8 cellular contexts compared by ENCODE assay signal in the genomic region with DNA sequence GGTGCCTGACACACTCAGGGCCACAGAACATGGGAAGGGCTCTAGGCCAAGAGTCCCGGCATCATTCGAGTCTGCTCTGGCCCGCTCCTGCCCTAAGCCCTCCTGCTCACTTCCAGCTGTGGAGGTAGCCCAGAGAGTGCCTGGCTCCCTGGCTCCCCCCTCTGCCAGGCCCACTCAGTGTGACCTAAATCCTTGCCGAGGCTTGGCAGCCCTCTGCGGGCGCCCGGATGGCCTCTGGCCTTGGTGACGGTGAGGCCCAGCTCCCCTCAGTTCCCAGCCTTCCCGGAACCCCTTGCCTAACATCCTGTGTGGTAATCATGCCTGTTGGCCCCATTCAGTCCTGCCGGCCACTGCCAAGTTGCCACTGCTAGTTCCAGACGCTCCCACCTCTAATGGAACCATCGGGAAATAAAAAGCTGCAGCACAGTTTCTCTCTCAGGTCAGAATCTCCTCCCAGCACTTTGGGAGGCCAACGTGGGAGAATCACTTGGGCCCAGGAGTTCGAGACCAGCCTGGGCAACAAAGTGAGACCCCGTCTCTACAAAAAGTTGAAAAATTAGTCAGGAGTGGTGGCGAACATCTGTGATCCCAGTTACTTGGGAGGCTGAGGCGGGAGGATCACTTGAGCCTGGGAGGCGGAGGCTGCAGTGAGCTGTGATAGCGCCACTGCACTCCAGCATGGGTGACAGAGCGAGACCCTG. TPM values are rescaled to one million over a fixed set of nuclear protein-coding genes. Genes with fewer than 3 reads are reported as not detected.
A peak's percentile ranks its signal among the peaks of the same experiment; 100 is the strongest.
DNase-seq lines count a peak whose midpoint lies in the region; ATAC-seq and TF ChIP-seq lines count a peak whose summit lies in the region.

No MANE protein-coding gene starts in this region.

- ATAC-seq in right lobe of liver (peak; percentile 73 to 85 (median 78)), HG02884 (IDR thresholded peaks at IDR 0.05; ENCODE audit: unreplicated experiment) (no peak)
- ATAC-seq in stimulated activated memory B cell treated with anti-CD40 and anti-IgM and Interleukin-4, amounts not matched to agents 10 μg/mL and 1 μg/mL and 100 μg/mL, for 72 hours, result no peak

- no peaks in the 10 kb centered on the region for H3K79me2 ChIP-seq in MM.1S (ENCODE audit: low read length)

- no peak overlapping the region for H2AFZ ChIP-seq in MM.1S (ENCODE audit: low read length)

- H3K9ac ChIP-seq in MM.1S (ENCODE audit: low read length), result no peak overlapping the region

- 10% methylated on average over 11 of the region's 20 CpGs for WGBS in right lobe of liver (ENCODE audit: insufficient coverage, low coverage, low lambda C conversion rate, missing lambda C conversion rate)

- H3K4me3 ChIP-seq in right lobe of liver, result peak overlapping the region; percentile 26 to 54 (median 51)
- H3K4me3 ChIP-seq in MM.1S (ENCODE audit: low read length), result no peak overlapping the region

- peak; percentile 86 for TF ChIP-seq POLR2A in right lobe of liver (IDR thresholded peaks at IDR 0.05)

- H3K27ac Mint-ChIP-seq in IgD-negative memory B cell (peak overlapping the region in 2 of 3 donors; percentile 54 to 93), MCF 10A (ENCODE audit: low read depth, unreplicated experiment) (no peak overlapping the region)
- no peak overlapping the region for H3K27ac Mint-ChIP-seq in stimulated activated memory B cell treated with anti-CD40 and anti-IgM and Interleukin-4, amounts not matched to agents 10 μg/mL and 1 μg/mL and 100 μg/mL, for 72 hours

- H3K9me2 ChIP-seq in MM.1S (replicated peaks; ENCODE audit: insufficient read depth, low read length), result no peaks in the 10 kb centered on the region

- H3K9me3 ChIP-seq in right lobe of liver (no peaks in the 10 kb centered on the region), MM.1S (replicated peaks; ENCODE audit: insufficient read depth, low read length) (no peaks in the 10 kb centered on the region)

- H3K4me3 Mint-ChIP-seq in IgD-negative memory B cell, result peak overlapping the region in 3 of 4 donors; percentile 60 to 88 (median 81)
- peak overlapping the region; percentile 79 for H3K4me3 Mint-ChIP-seq in MCF 10A (ENCODE audit: unreplicated experiment)
- H3K4me3 Mint-ChIP-seq in stimulated activated memory B cell treated with anti-CD40 and anti-IgM and Interleukin-4, amounts not matched to agents 10 μg/mL and 1 μg/mL and 100 μg/mL, for 72 hours, result no peak overlapping the region

- CTCF ChIA-PET in MCF 10A (lab: Yijun Ruan, JAX), result interaction anchor here (0.6 to 2.4 kb wide), 13 partner anchors 8 to 827 kb away, joined by 3 to 7 read pairs (median 3); no protein-coding TSS in a partner anchor

- intact Hi-C loops in MCF 10A (cut with micrococcal nuclease) (no loop called here), right lobe of liver (cut with DNase I) (no loop called here)

- no TSS peak for BruUV-seq in MCF 10A (replicated peaks; lab: Mats Ljungman, UMichigan)

- H4K20me1 ChIP-seq in MM.1S (ENCODE audit: insufficient read depth, low read length), result no peaks in the 10 kb centered on the region

- H3F3A ChIP-seq in MM.1S (ENCODE audit: insufficient read depth, low read length), result peaks cover 17% of the 10 kb centered on the region

- H3K27ac ChIP-seq in right lobe of liver (peak overlapping the region; percentile 87 to 99 (median 97)), MM.1S (ENCODE audit: low read length) (no peak overlapping the region)

- peaks cover 0 to 42% (median 20%) of the 10 kb centered on the region in 4 donors for H3K4me1 ChIP-seq in right lobe of liver
- H3K4me1 ChIP-seq in MM.1S (ENCODE audit: low read length), result peaks cover 16% of the 10 kb centered on the region

- POLR2A ChIA-PET in MCF 10A (lab: Yijun Ruan, JAX), result interaction anchor here (1.0 to 3.1 kb wide), 6 partner anchors 32 to 243 kb away, joined by 3 to 15 read pairs (median 4); no protein-coding TSS in a partner anchor

- peak; percentile 99 for DNase-seq in MCF 10A (ENCODE audit: unreplicated experiment)
- DNase-seq in right lobe of liver, result peak; percentile 93 to 97 (median 94)
- peak; percentile 70 for DNase-seq in stromal cell of bone marrow (ENCODE audit: low read depth)
- no peak for DNase-seq in MM.1S
- no peak for DNase-seq in NCI-H2107 (lab: John Stamatoyannopoulos, UW)

- H3K9me3 Mint-ChIP-seq in IgD-negative memory B cell (peaks cover 0 to 3% (median 0%) of the 10 kb centered on the region in 3 donors), MCF 10A (ENCODE audit: unreplicated experiment) (no peaks in the 10 kb centered on the region)
- no peaks in the 10 kb centered on the region for H3K9me3 Mint-ChIP-seq in stimulated activated memory B cell treated with anti-CD40 and anti-IgM and Interleukin-4, amounts not matched to agents 10 μg/mL and 1 μg/mL and 100 μg/mL, for 72 hours

- peaks cover 2% of the 10 kb centered on the region for H3K27me3 Mint-ChIP-seq in IgD-negative memory B cell
- no peaks in the 10 kb centered on the region for H3K27me3 Mint-ChIP-seq in MCF 10A (ENCODE audit: insufficient read depth, unreplicated experiment)
- no peaks in the 10 kb centered on the region for H3K27me3 Mint-ChIP-seq in stimulated activated memory B cell treated with anti-CD40 and anti-IgM and Interleukin-4, amounts not matched to agents 10 μg/mL and 1 μg/mL and 100 μg/mL, for 72 hours

- H3K36me3 ChIP-seq in right lobe of liver, result no peaks in the 10 kb centered on the region
- no peaks in the 10 kb centered on the region for H3K36me3 ChIP-seq in MM.1S (replicated peaks; ENCODE audit: insufficient read depth, low read length)

- no peak for TF ChIP-seq CTCF in MCF 10A (IDR thresholded peaks at IDR 0.05; ENCODE audit: unreplicated experiment)
- peak in 2 of 4 donors; percentile 19 to 29 for TF ChIP-seq CTCF in right lobe of liver (IDR thresholded peaks at IDR 0.05)
- TF ChIP-seq CTCF in MM.1S (IDR thresholded peaks at IDR 0.05; ENCODE audit: low read length), result no peak

- no peaks in the 10 kb centered on the region for H3K36me3 Mint-ChIP-seq in IgD-negative memory B cell
- peaks cover 5% of the 10 kb centered on the region for H3K36me3 Mint-ChIP-seq in MCF 10A (ENCODE audit: insufficient read depth, unreplicated experiment)
- peaks cover 10% of the 10 kb centered on the region for H3K36me3 Mint-ChIP-seq in stimulated activated memory B cell treated with anti-CD40 and anti-IgM and Interleukin-4, amounts not matched to agents 10 μg/mL and 1 μg/mL and 100 μg/mL, for 72 hours

- no peak overlapping the region for H3K4me2 ChIP-seq in MM.1S (ENCODE audit: low read depth, low read length)

- no peaks in the 10 kb centered on the region for H3K27me3 ChIP-seq in right lobe of liver
- no peaks in the 10 kb centered on the region for H3K27me3 ChIP-seq in MM.1S (replicated peaks; ENCODE audit: insufficient read depth, low read length)

- peaks cover 21 to 32% (median 23%) of the 10 kb centered on the region in 3 donors for H3K4me1 Mint-ChIP-seq in IgD-negative memory B cell
- peaks cover 25% of the 10 kb centered on the region for H3K4me1 Mint-ChIP-seq in MCF 10A (ENCODE audit: insufficient read depth, unreplicated experiment)
- peaks cover 45% of the 10 kb centered on the region for H3K4me1 Mint-ChIP-seq in stimulated activated memory B cell treated with anti-CD40 and anti-IgM and Interleukin-4, amounts not matched to agents 10 μg/mL and 1 μg/mL and 100 μg/mL, for 72 hours

RNA-seq across cellular contexts. Expression of a gene that starts 1.2 kb away (rescaled TPM):
- polyA plus RNA-seq in IgD-negative memory B cell, result 11.3 TPM
- total RNA-seq in MCF 10A (2022) (23.6 and 28.7 TPM in 2 replicates), right lobe of liver (100 to 1,000 TPM; 102 to 158 (median 120) TPM)

RNA-seq across cellular contexts. Expression of a gene that starts 59.3 kb away (rescaled TPM):
- polyA plus RNA-seq in IgD-negative memory B cell, result 1.8 TPM
- 8.2 and 16.2 TPM in 2 replicates for total RNA-seq in MCF 10A (2022)
- 100 to 1,000 TPM in 1 of 6 experiments, 10 to 100 TPM in 4, 1 to 10 TPM in 1; 7.7 to 121 (median 37.0) TPM for total RNA-seq in right lobe of liver

Comparison
In these comparisons a context has a peak if more than half of its experiments do, and no peak if none do; other contexts are left out.
1. H3K27ac Mint-ChIP-seq: peak in IgD-negative memory B cell (2 of 3); none in MCF 10A (single experiment) and stimulated activated memory B cell treated with anti-CD40 and anti-IgM and Interleukin-4, amounts not matched to agents 10 μg/mL and 1 μg/mL and 100 μg/mL, for 72 hours (single experiment).
2. DNase-seq: peak in MCF 10A (single experiment), right lobe of liver (3 of 3) and stromal cell of bone marrow (single experiment); none in MM.1S (single experiment) and NCI-H2107 (single experiment).
3. ATAC-seq: peak in right lobe of liver (4 of 4); none in stimulated activated memory B cell treated with anti-CD40 and anti-IgM and Interleukin-4, amounts not matched to agents 10 μg/mL and 1 μg/mL and 100 μg/mL, for 72 hours (single experiment) and HG02884 (single experiment).